Comparison of ENCODE assay signal across 16 cellular contexts in the genomic region with DNA sequence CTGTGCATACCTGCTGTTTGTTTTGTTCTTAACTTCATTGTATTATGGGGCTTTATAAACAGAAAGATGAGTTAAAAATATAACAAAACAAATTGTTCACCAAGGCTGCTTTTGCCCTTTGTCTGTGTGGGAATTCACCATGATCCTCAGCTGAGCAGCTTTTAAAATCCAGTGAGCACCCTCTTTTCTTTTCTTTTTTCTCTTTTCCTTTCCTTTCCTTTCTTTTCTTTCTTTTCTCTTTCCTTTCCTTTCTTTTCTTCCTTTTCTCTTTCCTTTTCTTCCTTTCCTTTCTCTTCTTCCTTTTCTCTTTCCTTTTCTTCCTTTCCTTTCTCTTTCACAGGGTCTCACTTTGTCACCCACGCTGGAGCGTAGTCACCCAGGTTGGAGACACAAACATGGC. TPM values are rescaled to one million over a fixed set of nuclear protein-coding genes. Genes with fewer than 3 reads are reported as not detected.
A peak's percentile ranks its signal among the peaks of the same experiment; 100 is the strongest.
DNase-seq lines count a peak whose midpoint lies in the region; ATAC-seq, FAIRE-seq and TF ChIP-seq lines count a peak whose summit lies in the region.
"Had no signal": no experiment of that assay in that cellular context is flagged by ENCODE, and none has a peak within 500 bp of the region (broad histone marks: within the 10 kb centered on the region; RNA-seq: fewer than 3 reads in every experiment).

No MANE protein-coding gene starts in this region.

- intact Hi-C loops in activated CD4-positive, alpha-beta T cell treated with anti-CD3 and anti-CD28 coated beads, Interleukin-2, amount 10 ng/mL, durations not matched to agents 24 days and 14 days (cut with micrococcal nuclease) = no loop called here
- intact Hi-C loops in dorsolateral prefrontal cortex (cut with DNase I) = no loop called here

- H3K9me3 ChIP-seq in astrocyte (ENCODE audit: insufficient read depth, low read depth, low read length) = no peaks in the 10 kb centered on the region
- H3K9me3 ChIP-seq: esophagus squamous epithelium, upper lobe of left lung had no signal

- H3K79me2 ChIP-seq in astrocyte (ENCODE audit: insufficient read depth, low read length) = peaks cover 8% of the 10 kb centered on the region

- peaks cover 38% of the 10 kb centered on the region for H3K36me3 Mint-ChIP-seq in activated CD4-positive, alpha-beta T cell treated with anti-CD3 and anti-CD28 coated beads, Interleukin-2, amount 10 ng/mL, durations not matched to agents 24 days and 14 days (ENCODE audit: low read depth)
- H3K36me3 Mint-ChIP-seq in HFFc6 (ENCODE audit: low read depth) = no peaks in the 10 kb centered on the region
- H3K36me3 Mint-ChIP-seq in astrocyte (ENCODE audit: low read depth, unreplicated experiment) = peaks cover 3% of the 10 kb centered on the region
- H3K36me3 Mint-ChIP-seq in neural crest cell (ENCODE audit: low read depth) = no peaks in the 10 kb centered on the region

- TF ChIP-seq CTCF in HFFc6 (IDR thresholded peaks at IDR 0.05) = no peak
- TF ChIP-seq CTCF in astrocyte (IDR thresholded peaks at IDR 0.05; ENCODE audit: insufficient read depth, low read depth, low read length) = no peak
- no peak for TF ChIP-seq CTCF in neural crest cell (conservative IDR thresholded peaks at IDR 0.05)
- TF ChIP-seq CTCF in dorsolateral prefrontal cortex (IDR thresholded peaks at IDR 0.05 in 54 of 56, conservative IDR thresholded peaks at IDR 0.05 in 2 of 56; ENCODE audit: low read depth in 1 of 56, partially characterized antibody in 56 of 56) = no peak

- H3K9me3 Mint-ChIP-seq in activated CD4-positive, alpha-beta T cell treated with anti-CD3 and anti-CD28 coated beads, Interleukin-2, amount 10 ng/mL, durations not matched to agents 24 days and 14 days = no peaks in the 10 kb centered on the region
- no peaks in the 10 kb centered on the region for H3K9me3 Mint-ChIP-seq in HFFc6
- no peaks in the 10 kb centered on the region for H3K9me3 Mint-ChIP-seq in astrocyte (ENCODE audit: unreplicated experiment)
- H3K9me3 Mint-ChIP-seq in neural crest cell = no peaks in the 10 kb centered on the region

- H3K4me1 ChIP-seq in astrocyte (ENCODE audit: insufficient read depth, low read length) = peaks cover 6% of the 10 kb centered on the region

- H3K27ac ChIP-seq in astrocyte (ENCODE audit: low read depth, low read length) (no peak overlapping the region), dorsolateral prefrontal cortex (no peak overlapping the region)
- H3K27ac ChIP-seq: C4-2B, esophagus squamous epithelium, SK-N-MC had no signal

- no peak for ATAC-seq in HG02973 (IDR thresholded peaks at IDR 0.05; ENCODE audit: unreplicated experiment)

- H2AFZ ChIP-seq in astrocyte (ENCODE audit: low read depth, low read length) = no peak overlapping the region

- peak overlapping the region; percentile 22 for H3K4me3 Mint-ChIP-seq in activated CD4-positive, alpha-beta T cell treated with anti-CD3 and anti-CD28 coated beads, Interleukin-2, amount 10 ng/mL, durations not matched to agents 24 days and 14 days
- no peak overlapping the region for H3K4me3 Mint-ChIP-seq in HFFc6
- H3K4me3 Mint-ChIP-seq in astrocyte (ENCODE audit: unreplicated experiment) = no peak overlapping the region
- H3K4me3 Mint-ChIP-seq in neural crest cell = no peak overlapping the region

- no peak overlapping the region for H3K4me2 ChIP-seq in astrocyte (ENCODE audit: low read length)

- H4K20me1 ChIP-seq in astrocyte (ENCODE audit: insufficient read depth, low read length) = no peaks in the 10 kb centered on the region

- H3K4me1 Mint-ChIP-seq in activated CD4-positive, alpha-beta T cell treated with anti-CD3 and anti-CD28 coated beads, Interleukin-2, amount 10 ng/mL, durations not matched to agents 24 days and 14 days = peaks cover 41% of the 10 kb centered on the region
- H3K4me1 Mint-ChIP-seq in HFFc6 (ENCODE audit: low read depth) (peaks cover 45% of the 10 kb centered on the region), astrocyte (ENCODE audit: low read depth, unreplicated experiment) (peaks cover 24% of the 10 kb centered on the region), neural crest cell (peaks cover 36% of the 10 kb centered on the region)

- H3K9ac ChIP-seq in astrocyte (ENCODE audit: low read length) = no peak overlapping the region

- DNase-seq in activated CD4-positive, alpha-beta T cell treated with anti-CD3 and anti-CD28 coated beads, Interleukin-2, amount 10 ng/mL, durations not matched to agents 24 days and 14 days = no peak
- no peak for DNase-seq in activated CD4-positive, alpha-beta T cell treated with anti-CD3 and anti-CD28 coated beads for 48 hours
- DNase-seq in HFFc6 (no peak), astrocyte (ENCODE audit: low read depth) (no peak), neural crest cell (ENCODE audit: low read depth, low spot score) (no peak), dorsolateral prefrontal cortex (no peak), DMS79 treated with DMSO at 0.1 percent for 48 hours (lab: John Stamatoyannopoulos, UW) (no peak)
- DNase-seq: esophagus squamous epithelium, H7, NCI-H2029 treated with DMSO at 0.1 percent for 48 hours, NCI-H510A treated with DMSO at 0.1 percent for 48 hours, upper lobe of left lung had no signal

- no peaks in the 10 kb centered on the region for H3K27me3 Mint-ChIP-seq in activated CD4-positive, alpha-beta T cell treated with anti-CD3 and anti-CD28 coated beads, Interleukin-2, amount 10 ng/mL, durations not matched to agents 24 days and 14 days
- H3K27me3 Mint-ChIP-seq in HFFc6 (ENCODE audit: insufficient read depth) (no peaks in the 10 kb centered on the region), astrocyte (ENCODE audit: low read depth, unreplicated experiment) (no peaks in the 10 kb centered on the region), neural crest cell (ENCODE audit: low read depth) (no peaks in the 10 kb centered on the region)

- H3K27me3 ChIP-seq in astrocyte (ENCODE audit: insufficient read depth, low read length) (no peaks in the 10 kb centered on the region), dorsolateral prefrontal cortex (no peaks in the 10 kb centered on the region)
- H3K27me3 ChIP-seq: esophagus squamous epithelium, upper lobe of left lung had no signal

- FAIRE-seq in astrocyte (lab: Jason Lieb, UNC) = no peak

- H3K4me3 ChIP-seq in astrocyte (ENCODE audit: insufficient read depth, low read depth, low read length) = no peak overlapping the region
- H3K4me3 ChIP-seq in dorsolateral prefrontal cortex = no peak overlapping the region
- H3K4me3 ChIP-seq: esophagus squamous epithelium, lung, SK-N-MC, upper lobe of left lung had no signal

- peaks cover 4% of the 10 kb centered on the region for H3K36me3 ChIP-seq in astrocyte (ENCODE audit: insufficient read depth, low read length)
- H3K36me3 ChIP-seq: esophagus squamous epithelium had no signal

- H3K27ac Mint-ChIP-seq in activated CD4-positive, alpha-beta T cell treated with anti-CD3 and anti-CD28 coated beads, Interleukin-2, amount 10 ng/mL, durations not matched to agents 24 days and 14 days = peak overlapping the region; percentile 68
- H3K27ac Mint-ChIP-seq in HFFc6 (peak overlapping the region; percentile 41), astrocyte (ENCODE audit: unreplicated experiment) (peak overlapping the region; percentile 73), neural crest cell (ENCODE audit: unreplicated experiment) (peak overlapping the region; percentile 86)

RNA-seq across cellular contexts. Expression of gene RAB8B, which starts 38.3 kb away (rescaled TPM):
- total RNA-seq in activated CD4-positive, alpha-beta T cell treated with anti-CD3 and anti-CD28 coated beads, Interleukin-2, amount 10 ng/mL, durations not matched to agents 24 days and 14 days = 186 and 187 TPM in 2 replicates
- total RNA-seq in HFFc6 (2021; fragmentation: NEBNext Ultra II Directional; extraction: Animal tissue kit (Norgen Biotek cat#: 25700)) = 10 to 100 TPM; 24.7 to 38.4 (median 33.2) TPM
- total RNA-seq in astrocyte (45.7 and 49.3 TPM in 2 replicates), neural crest cell (51.0 and 58.4 TPM in 2 replicates), dorsolateral prefrontal cortex (10 to 100 TPM; 22.5 to 54.3 (median 36.0) TPM)

RNA-seq across cellular contexts. Expression of gene APH1B, which starts 49.7 kb away (rescaled TPM):
- 3.7 and 3.8 TPM in 2 replicates for total RNA-seq in activated CD4-positive, alpha-beta T cell treated with anti-CD3 and anti-CD28 coated beads, Interleukin-2, amount 10 ng/mL, durations not matched to agents 24 days and 14 days
- 10 to 100 TPM; 23.7 to 38.7 (median 33.6) TPM for total RNA-seq in HFFc6 (2021; fragmentation: NEBNext Ultra II Directional; extraction: Animal tissue kit (Norgen Biotek cat#: 25700))
- total RNA-seq in astrocyte (14.7 and 18.2 TPM in 2 replicates), neural crest cell (18.1 and 18.5 TPM in 2 replicates), dorsolateral prefrontal cortex (10 to 100 TPM; 12.8 to 48.9 (median 28.4) TPM)
